Comparison of ENCODE assay signal across 22 cellular contexts in the genomic region with DNA sequence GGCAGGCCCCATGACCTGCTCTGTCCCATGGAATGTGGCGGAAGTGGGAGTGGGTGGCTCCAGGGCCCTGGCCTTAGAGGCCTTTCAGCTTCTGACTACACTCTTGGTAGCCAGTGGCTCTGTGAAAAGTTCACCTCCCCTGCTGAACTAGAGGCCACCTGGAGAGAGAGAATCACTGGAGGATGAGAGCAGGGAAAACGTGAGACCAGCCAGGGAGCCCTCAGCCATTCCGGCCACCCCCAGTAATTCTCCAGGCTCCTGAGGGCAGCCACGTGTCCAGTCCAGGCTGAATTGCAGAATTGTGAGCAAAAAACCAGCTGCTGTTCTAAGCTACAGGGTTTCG. TPM values are rescaled to one million over a fixed set of nuclear protein-coding genes. Genes with fewer than 3 reads are reported as not detected.
A peak's percentile ranks its signal among the peaks of the same experiment; 100 is the strongest.
DNase-seq lines count a peak whose midpoint lies in the region; ATAC-seq and TF ChIP-seq lines count a peak whose summit lies in the region.
"Had no signal": no experiment of that assay in that cellular context is flagged by ENCODE, and none has a peak within 500 bp of the region (broad histone marks: within the 10 kb centered on the region; RNA-seq: fewer than 3 reads in every experiment).

No MANE protein-coding gene starts in this region.

- no peak overlapping the region for H3K27ac ChIP-seq in left lung
- no peak overlapping the region for H3K27ac ChIP-seq in trophoblast cell (ENCODE audit: low read depth, low read length)
- H3K27ac ChIP-seq: body of pancreas, pancreas, skin epidermis had no signal

- peak overlapping the region; percentile 0 for H2AFZ ChIP-seq in trophoblast cell (ENCODE audit: insufficient read depth, low read length, poor library complexity)

- intact Hi-C loops in left lung (cut with DNase I) = no loop called here

- H4K12ac ChIP-seq in trophoblast cell (ENCODE audit: low read depth, low read length) = no peak overlapping the region

- no peak overlapping the region for H4K8ac ChIP-seq in trophoblast cell (ENCODE audit: low read depth, low read length)

- H3K27me3 ChIP-seq in left lung (no peaks in the 10 kb centered on the region), trophoblast cell (ENCODE audit: insufficient read depth, low read length) (no peaks in the 10 kb centered on the region)
- H3K27me3 ChIP-seq: body of pancreas, pancreas had no signal

- no peak overlapping the region for H3K14ac ChIP-seq in trophoblast cell (ENCODE audit: low read length)

- no CpG with 5 or more reads among the region's 5 CpGs for WGBS in trophoblast cell (ENCODE audit: extremely low coverage, insufficient coverage, insufficient read length)

- peak overlapping the region; percentile 2 for H4K91ac ChIP-seq in trophoblast cell (ENCODE audit: low read depth, low read length)

- peak overlapping the region; percentile 10 for H3K4me2 ChIP-seq in trophoblast cell (ENCODE audit: low read length)

- H3K4me1 ChIP-seq in left lung = peaks cover 0 to 27% of the 10 kb centered on the region in 2 donors
- peaks cover 10 to 13% of the 10 kb centered on the region in 2 experiments for H3K4me1 ChIP-seq in trophoblast cell (ENCODE audit: control insufficient read depth in 1 of 2, insufficient read depth in 2 of 2, low read length in 2 of 2)
- H3K4me1 ChIP-seq: body of pancreas, pancreas had no signal

- peak overlapping the region; percentile 27 for H2BK120ac ChIP-seq in trophoblast cell (ENCODE audit: insufficient read depth, low read length, poor library complexity)

- no peaks in the 10 kb centered on the region for H3K9me3 ChIP-seq in left lung
- H3K9me3 ChIP-seq in trophoblast cell (ENCODE audit: insufficient read depth, low read depth, low read length) = no peaks in the 10 kb centered on the region
- H3K9me3 ChIP-seq: body of pancreas, mucosa of descending colon, pancreas had no signal

- no peak for TF ChIP-seq CTCF in choroid plexus epithelial cell (conservative IDR thresholded peaks at IDR 0.05; ENCODE audit: low read depth, low read length)
- TF ChIP-seq CTCF in left lung (IDR thresholded peaks at IDR 0.05) = no peak

- peak overlapping the region; percentile 74 for H2BK12ac ChIP-seq in trophoblast cell (ENCODE audit: low read length)

- peaks cover 2% of the 10 kb centered on the region for H3K79me2 ChIP-seq in trophoblast cell (ENCODE audit: control insufficient read depth, insufficient read depth, low read length, poor library complexity)

- no peak overlapping the region for H3K23ac ChIP-seq in trophoblast cell (ENCODE audit: low read length)

- no peak overlapping the region for H3K4ac ChIP-seq in trophoblast cell (ENCODE audit: low read depth, low read length)

- peaks cover 3% of the 10 kb centered on the region for H3K79me1 ChIP-seq in trophoblast cell (ENCODE audit: low read length)

- H3K4me3 ChIP-seq in choroid plexus epithelial cell (ENCODE audit: low read depth, low read length) = no peak overlapping the region
- no peak overlapping the region for H3K4me3 ChIP-seq in left lung
- H3K4me3 ChIP-seq in trophoblast cell (ENCODE audit: low read depth, low read length) = no peak overlapping the region
- H3K4me3 ChIP-seq: body of pancreas, mucosa of descending colon, pancreas, skin epidermis had no signal

- H3K36me3 ChIP-seq in left lung = no peaks in the 10 kb centered on the region
- no peaks in the 10 kb centered on the region for H3K36me3 ChIP-seq in trophoblast cell (ENCODE audit: control insufficient read depth in 1 of 2, insufficient read depth in 2 of 2, low read length in 2 of 2)
- H3K36me3 ChIP-seq: pancreas had no signal

- H2BK5ac ChIP-seq in trophoblast cell (ENCODE audit: low read depth, low read length, poor library complexity) = peak overlapping the region; percentile 4

- peak overlapping the region; percentile 74 for H3K18ac ChIP-seq in trophoblast cell (ENCODE audit: low read length)

- no peak overlapping the region for H3K9ac ChIP-seq in trophoblast cell (ENCODE audit: low read length)

- ATAC-seq in left lung (peak; percentile 48), left lobe of liver (no peak)
- ATAC-seq: activated CD8-positive, alpha-beta memory T cell treated with anti-CD3 and anti-CD28 coated beads, Interleukin-2, amount 10 ng/mL, durations not matched to agents 7 days and 5 days; body of pancreas; mucosa of descending colon; pancreas; stimulated activated naive B cell treated with anti-CD40 and anti-IgM and Interleukin-4, amounts not matched to agents 10 μg/mL and 1 μg/mL and 100 μg/mL, for 72 hours had no signal

- H2AK5ac ChIP-seq in trophoblast cell (ENCODE audit: low read length) = no peak overlapping the region

- DNase-seq in M059J (ENCODE audit: low read depth) = peak; percentile 39
- peak; percentile 21 for DNase-seq in choroid plexus epithelial cell (ENCODE audit: low read depth)
- no peak for DNase-seq in left lung
- DNase-seq in trophoblast cell = peak; percentile 33 to 44
- no peak for DNase-seq in COLO668 (lab: John Stamatoyannopoulos, UW; ENCODE audit: unreplicated experiment)
- DNase-seq in HPDE6-E6E7 (ENCODE audit: extremely low spot score) = no peak
- DNase-seq in left lobe of liver (ENCODE audit: low spot score) = no peak
- DNase-seq in activated T-cell treated with anti-CD3 and anti-CD28 coated beads, Interleukin-2, amount 50 U/mL, for 1 hour = no peak
- DNase-seq: activated B cell treated with CpG ODN at 0.5 μM for 24 hours; activated CD8-positive, alpha-beta memory T cell treated with anti-CD3 and anti-CD28 coated beads, Interleukin-2, amount 10 ng/mL, durations not matched to agents 7 days and 5 days; activated naive CD4-positive, alpha-beta T cell treated with Interleukin-2 at 50 U/mL for 16 hours; activated T-cell treated with anti-CD3 and anti-CD28 coated beads, Interleukin-2, amount 50 U/mL, for 48 hours; body of pancreas; C1 segment of cervical spinal cord; COR-L47; mucosa of descending colon; NCI-H1048; NCI-H187; pancreas; stimulated activated naive B cell treated with anti-CD40 and anti-IgM and Interleukin-4, amounts not matched to agents 10 μg/mL and 1 μg/mL and 100 μg/mL, for 72 hours; T-helper 1 cell had no signal

RNA-seq across cellular contexts. Expression of a gene that starts 10.5 kb away (rescaled TPM):
- total RNA-seq in M059J (2014; rRNA removed; shearing (Covaris generic)) = 39.2 and 61.2 TPM in 2 replicates
- total RNA-seq in left lung = 10 to 100 TPM; 32.9 to 45.2 TPM
- 15.0 and 15.2 TPM in 2 replicates for polyA plus RNA-seq in trophoblast cell (2013)
- total RNA-seq in left lobe of liver = 0.08 TPM
- total RNA-seq: activated B cell treated with CpG ODN at 0.5 μM for 24 hours; activated CD8-positive, alpha-beta memory T cell treated with anti-CD3 and anti-CD28 coated beads, Interleukin-2, amount 10 ng/mL, durations not matched to agents 7 days and 5 days had no signal

Comparison
In these comparisons a context has a peak if more than half of its experiments do, and no peak if none do; other contexts are left out.
1. DNase-seq: peak in M059J (single experiment), choroid plexus epithelial cell (single experiment) and trophoblast cell (2 of 2); none in left lung (0 of 2), COLO668 (single experiment), HPDE6-E6E7 (single experiment), left lobe of liver (single experiment) and activated T-cell treated with anti-CD3 and anti-CD28 coated beads, Interleukin-2, amount 50 U/mL, for 1 hour (single experiment).
2. RNA of a gene that starts 10.5 kb away (total RNA-seq): 39.2 to 61.2 TPM in M059J and 32.9 to 45.2 TPM in left lung; 0.08 TPM in left lobe of liver (single experiment); every median in the first group is over 10 times any median in the second.